15 cellular contexts compared by ENCODE assay signal in the genomic region with DNA sequence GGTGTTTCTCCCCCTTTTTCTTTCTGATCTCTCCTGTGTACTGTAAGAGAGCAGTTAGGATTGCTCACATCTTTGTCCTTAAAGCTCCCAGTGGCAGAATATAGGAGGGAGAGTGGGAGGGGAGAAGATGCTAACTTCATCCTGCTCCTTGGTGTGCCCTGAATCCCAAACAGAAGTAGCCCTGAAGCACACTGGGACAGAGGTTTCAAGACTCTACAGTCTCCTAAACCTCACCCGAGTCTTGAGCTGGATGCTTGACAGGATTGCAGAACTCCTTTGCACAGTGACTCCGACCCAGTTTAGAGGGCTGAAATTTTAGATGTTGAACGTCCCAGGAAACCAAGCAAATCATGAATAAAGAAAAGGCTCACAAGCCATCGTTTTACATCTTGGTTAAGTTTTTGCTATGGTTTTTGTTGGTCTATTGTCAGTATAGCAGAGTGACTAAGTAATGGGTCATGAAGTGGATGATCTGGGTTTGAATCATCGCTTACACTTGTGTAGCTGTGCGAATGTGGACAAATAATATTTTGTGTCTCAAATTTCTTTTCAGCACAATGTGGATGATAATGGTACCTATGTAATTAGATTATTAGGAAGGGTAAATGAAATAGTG. TPM values are rescaled to one million over a fixed set of nuclear protein-coding genes. Genes with fewer than 3 reads are reported as not detected.
DNase-seq lines count a peak whose midpoint lies in the region; FAIRE-seq lines count a peak whose summit lies in the region.
"Had no signal": no experiment of that assay in that cellular context is flagged by ENCODE, and none has a peak within 500 bp of the region (broad histone marks: within the 10 kb centered on the region; RNA-seq: fewer than 3 reads in every experiment).

No MANE protein-coding gene starts in this region.

- no peak overlapping the region for H4K8ac ChIP-seq in trophoblast cell (ENCODE audit: low read depth, low read length)

- no peak overlapping the region for H3K23ac ChIP-seq in trophoblast cell (ENCODE audit: low read length)

- no peaks in the 10 kb centered on the region for H3K9me3 ChIP-seq in trophoblast cell (ENCODE audit: insufficient read depth, low read depth, low read length)
- H3K9me3 ChIP-seq: pancreas, transverse colon had no signal

- no peak overlapping the region for H2BK12ac ChIP-seq in trophoblast cell (ENCODE audit: low read length)

- no peak overlapping the region for H2AK5ac ChIP-seq in trophoblast cell (ENCODE audit: low read length)

- H3K4me2 ChIP-seq in trophoblast cell (ENCODE audit: low read length), result no peak overlapping the region

- no peak for DNase-seq in activated CD4-positive, alpha-beta T cell treated with anti-CD3 and anti-CD28 coated beads, Interleukin-2, amount 10 ng/mL, durations not matched to agents 24 days and 14 days
- DNase-seq in activated CD4-positive, alpha-beta T cell treated with anti-CD3 and anti-CD28 coated beads, Interleukin-2, amount 50 U/mL, for 48 hours, result no peak
- DNase-seq in RCC 7860 (ENCODE audit: low spot score), result peak; percentile 62
- peak; percentile 52 for DNase-seq in epithelial cell of prostate (ENCODE audit: low read depth, low spot score)
- peak; percentile 25 for DNase-seq in skeletal muscle cell (ENCODE audit: low read depth)
- DNase-seq in trophoblast cell, result no peak
- DNase-seq in stimulated activated CD4-positive, alpha-beta T cell treated with anti-CD3 and anti-CD28 coated beads, Interleukin-12 subunit alpha, Interleukin-12 subunit beta, amount 100 ng/mL, for 4 hours, result no peak
- DNase-seq in SKM-1 (lab: John Stamatoyannopoulos, UW; ENCODE audit: unreplicated experiment), result no peak
- DNase-seq: activated CD4-positive, alpha-beta T cell treated with anti-CD3 and anti-CD28 coated beads for 48 hours; NCI-H2107; pancreas; stimulated activated CD4-positive, alpha-beta T cell treated with anti-CD3 and anti-CD28 coated beads, Interleukin-15, amount 100 ng/mL, for 24 hours; transverse colon had no signal

- H4K12ac ChIP-seq in trophoblast cell (ENCODE audit: low read depth, low read length), result no peak overlapping the region

- H3K79me1 ChIP-seq in trophoblast cell (ENCODE audit: low read length), result no peaks in the 10 kb centered on the region

- H3K36me3 Mint-ChIP-seq in activated CD4-positive, alpha-beta T cell treated with anti-CD3 and anti-CD28 coated beads, Interleukin-2, amount 10 ng/mL, durations not matched to agents 24 days and 14 days (ENCODE audit: low read depth), result peaks cover 4% of the 10 kb centered on the region

- intact Hi-C loops in activated CD4-positive, alpha-beta T cell treated with anti-CD3 and anti-CD28 coated beads, Interleukin-2, amount 10 ng/mL, durations not matched to agents 24 days and 14 days (cut with micrococcal nuclease), result no loop called here

- no peaks in the 10 kb centered on the region for H3K27me3 ChIP-seq in trophoblast cell (ENCODE audit: insufficient read depth, low read length)
- H3K27me3 ChIP-seq: cardiac muscle cell, pancreas, transverse colon had no signal

- peaks cover 7% of the 10 kb centered on the region for H3K9me3 Mint-ChIP-seq in activated CD4-positive, alpha-beta T cell treated with anti-CD3 and anti-CD28 coated beads, Interleukin-2, amount 10 ng/mL, durations not matched to agents 24 days and 14 days

- no peaks in the 10 kb centered on the region for H3K36me3 ChIP-seq in trophoblast cell (ENCODE audit: control insufficient read depth in 1 of 2, insufficient read depth in 2 of 2, low read length in 2 of 2)
- H3K36me3 ChIP-seq: cardiac muscle cell, pancreas, transverse colon had no signal

- no peak overlapping the region for H3K18ac ChIP-seq in trophoblast cell (ENCODE audit: low read length)

- H3K79me2 ChIP-seq in trophoblast cell (ENCODE audit: control insufficient read depth, insufficient read depth, low read length, poor library complexity), result no peaks in the 10 kb centered on the region

- FAIRE-seq in RCC 7860 (lab: Jason Lieb, UNC), result peak; percentile 84
- FAIRE-seq: endothelial cell of umbilical vein, pancreas had no signal

- H3K4me1 Mint-ChIP-seq in activated CD4-positive, alpha-beta T cell treated with anti-CD3 and anti-CD28 coated beads, Interleukin-2, amount 10 ng/mL, durations not matched to agents 24 days and 14 days, result peaks cover 52% of the 10 kb centered on the region

- no peak overlapping the region for H3K4ac ChIP-seq in trophoblast cell (ENCODE audit: low read depth, low read length)

- H4K91ac ChIP-seq in trophoblast cell (ENCODE audit: low read depth, low read length), result no peak overlapping the region

- no peak overlapping the region for H2AFZ ChIP-seq in trophoblast cell (ENCODE audit: insufficient read depth, low read length, poor library complexity)

- H3K14ac ChIP-seq in trophoblast cell (ENCODE audit: low read length), result no peak overlapping the region

- no peaks in the 10 kb centered on the region for H3K27me3 Mint-ChIP-seq in activated CD4-positive, alpha-beta T cell treated with anti-CD3 and anti-CD28 coated beads, Interleukin-2, amount 10 ng/mL, durations not matched to agents 24 days and 14 days

- H3K27ac ChIP-seq in epithelial cell of prostate (peak overlapping the region; percentile 21), trophoblast cell (ENCODE audit: low read depth, low read length) (no peak overlapping the region)
- H3K27ac ChIP-seq: transverse colon had no signal

- H3K4me1 ChIP-seq in trophoblast cell (ENCODE audit: control insufficient read depth in 1 of 2, insufficient read depth in 2 of 2, low read length in 2 of 2), result peaks cover 3% of the 10 kb centered on the region in 2 experiments

- peak overlapping the region; percentile 51 for H3K27ac Mint-ChIP-seq in activated CD4-positive, alpha-beta T cell treated with anti-CD3 and anti-CD28 coated beads, Interleukin-2, amount 10 ng/mL, durations not matched to agents 24 days and 14 days

- H2BK5ac ChIP-seq in trophoblast cell (ENCODE audit: low read depth, low read length, poor library complexity), result no peak overlapping the region

- H2BK120ac ChIP-seq in trophoblast cell (ENCODE audit: insufficient read depth, low read length, poor library complexity), result no peak overlapping the region

- H3K4me3 ChIP-seq in skeletal muscle cell (ENCODE audit: low read depth, low read length) (no peak overlapping the region), trophoblast cell (ENCODE audit: low read depth, low read length) (no peak overlapping the region)
- H3K4me3 ChIP-seq: cardiac muscle cell, pancreas, transverse colon had no signal

- H3K9ac ChIP-seq in trophoblast cell (ENCODE audit: low read length), result no peak overlapping the region

- no peak overlapping the region for H3K4me3 Mint-ChIP-seq in activated CD4-positive, alpha-beta T cell treated with anti-CD3 and anti-CD28 coated beads, Interleukin-2, amount 10 ng/mL, durations not matched to agents 24 days and 14 days

- no CpG with 5 or more reads among the region's 6 CpGs for WGBS in trophoblast cell (ENCODE audit: extremely low coverage, insufficient coverage, insufficient read length)

RNA-seq across cellular contexts. Expression of a gene that starts 37.5 kb away (rescaled TPM):
- total RNA-seq in activated CD4-positive, alpha-beta T cell treated with anti-CD3 and anti-CD28 coated beads, Interleukin-2, amount 10 ng/mL, durations not matched to agents 24 days and 14 days, result 44.9 and 46.4 TPM in 2 replicates
- polyA plus RNA-seq in trophoblast cell (2013), result not detected in 2 replicates
- total RNA-seq: cardiac muscle cell, endothelial cell of umbilical vein had no signal
- polyA plus RNA-seq: endothelial cell of umbilical vein had no signal

Comparison
In these comparisons a context has a peak if more than half of its experiments do, and no peak if none do; other contexts are left out.
1. DNase-seq: peak in RCC 7860 (single experiment), epithelial cell of prostate (single experiment) and skeletal muscle cell (single experiment); none in activated CD4-positive, alpha-beta T cell treated with anti-CD3 and anti-CD28 coated beads, Interleukin-2, amount 10 ng/mL, durations not matched to agents 24 days and 14 days (single experiment), activated CD4-positive, alpha-beta T cell treated with anti-CD3 and anti-CD28 coated beads, Interleukin-2, amount 50 U/mL, for 48 hours (0 of 2), trophoblast cell (0 of 2), stimulated activated CD4-positive, alpha-beta T cell treated with anti-CD3 and anti-CD28 coated beads, Interleukin-12 subunit alpha, Interleukin-12 subunit beta, amount 100 ng/mL, for 4 hours (single experiment) and SKM-1 (single experiment).